In genomic region chr17:68709995-68710780, GRCh38 we compare ENCODE assay signal across 13 cellular contexts.
DNase-seq lines count a peak whose midpoint lies in the region; ATAC-seq and TF ChIP-seq lines count a peak whose summit lies in the region.
"Had no signal": no experiment of that assay in that cellular context is flagged by ENCODE, and none has a peak within 500 bp of the region (broad histone marks: within the 10 kb centered on the region; RNA-seq: fewer than 3 reads in every experiment).

No MANE protein-coding gene starts in this region.

- H3K4me2 ChIP-seq in hepatocyte = peak overlapping the region; percentile 64

- H3K27me3 ChIP-seq in hepatocyte = no peaks in the 10 kb centered on the region
- H3K27me3 ChIP-seq: foreskin keratinocyte had no signal

- H3K4me3 ChIP-seq in hepatocyte = no peak overlapping the region

- H4K20me1 ChIP-seq in hepatocyte (ENCODE audit: insufficient read depth, poor library complexity, severe bottlenecking) = no peaks in the 10 kb centered on the region

- H3K4me1 ChIP-seq in hepatocyte (ENCODE audit: insufficient read depth) = peaks cover 10% of the 10 kb centered on the region
- H3K4me1 ChIP-seq: foreskin keratinocyte had no signal

- H3K9me2 ChIP-seq in hepatocyte (replicated peaks; ENCODE audit: insufficient read depth) = no peaks in the 10 kb centered on the region

- H3K9me3 ChIP-seq in hepatocyte (ENCODE audit: low read depth) = no peaks in the 10 kb centered on the region

- WGBS in hepatocyte (ENCODE audit: low lambda C conversion rate, missing lambda C conversion rate) = 36% methylated on average over 11 of the region's 11 CpGs

- no peak for TF ChIP-seq CTCF in hepatocyte (IDR thresholded peaks at IDR 0.05; ENCODE audit: poor library complexity)

- peak overlapping the region; percentile 5 for H3K27ac ChIP-seq in hepatocyte
- H3K27ac ChIP-seq: foreskin keratinocyte had no signal

- H3K36me3 ChIP-seq in hepatocyte (replicated peaks; ENCODE audit: insufficient read depth, low read depth) = no peaks in the 10 kb centered on the region

- no peaks in the 10 kb centered on the region for H3K79me2 ChIP-seq in hepatocyte

- H2AFZ ChIP-seq in hepatocyte = no peak overlapping the region

- DNase-seq in EH (ENCODE audit: low read depth) (peak; percentile 96), amniotic epithelial cell (ENCODE audit: low read depth) (peak; percentile 63), hepatocyte (ENCODE audit: low spot score) (no peak), stromal cell of bone marrow (ENCODE audit: low read depth) (peak; percentile 63)
- DNase-seq: foreskin keratinocyte; islet precursor cell; NCI-H2171 treated with DMSO at 0.1 percent for 48 hours; stimulated activated naive CD4-positive, alpha-beta T cell treated with Interleukin-2 at 50 U/mL for 16 hours had no signal

- ATAC-seq in esophagus mucosa = no peak
- ATAC-seq in GM18868 (IDR thresholded peaks at IDR 0.05; ENCODE audit: unreplicated experiment) = no peak
- no peak for ATAC-seq in GM19328 (IDR thresholded peaks at IDR 0.05; ENCODE audit: unreplicated experiment)
- no peak for ATAC-seq in GM19035 (IDR thresholded peaks at IDR 0.05; ENCODE audit: unreplicated experiment)
- ATAC-seq: activated CD4-positive, CD25-positive, alpha-beta regulatory T cell treated with anti-CD3 and anti-CD28 coated beads, Interleukin-2, amount 50 U/mL, for 24 hours; foreskin keratinocyte had no signal
